Comparison of ENCODE assay signal across 8 cellular contexts in genomic region chr9:129142536-129142935, GRCh38. TPM values are rescaled to one million over a fixed set of nuclear protein-coding genes. Genes with fewer than 3 reads are reported as not detected.
DNase-seq lines count a peak whose midpoint lies in the region; ATAC-seq and TF ChIP-seq lines count a peak whose summit lies in the region.

No MANE protein-coding gene starts in this region.

- H3K36me3 ChIP-seq in ACC112 (ENCODE audit: insufficient read depth, low read length) (no peaks in the 10 kb centered on the region), NT2/D1 (ENCODE audit: insufficient read depth, insufficient read length, low read length) (peaks cover 54% of the 10 kb centered on the region), neural progenitor cell (no peaks in the 10 kb centered on the region)

- H3K9me3 ChIP-seq in NT2/D1 (ENCODE audit: insufficient read depth, low read length) = no peaks in the 10 kb centered on the region
- no peaks in the 10 kb centered on the region for H3K9me3 ChIP-seq in neural progenitor cell (ENCODE audit: low read depth)

- peak overlapping the region; percentile 62 for H3K4me2 ChIP-seq in neural progenitor cell

- TF ChIP-seq CTCF in epithelial cell of proximal tubule (conservative IDR thresholded peaks at IDR 0.05; ENCODE audit: low read depth, low read length) (no peak), neural progenitor cell (IDR thresholded peaks at IDR 0.05) (no peak)

- H2AFZ ChIP-seq in ACC112 (ENCODE audit: low read length, unreplicated experiment) (no peak overlapping the region), neural progenitor cell (replicated peaks) (no peak overlapping the region)

- H3K27ac ChIP-seq in ACC112 (ENCODE audit: low read depth, low read length) (peak overlapping the region; percentile 100), neural progenitor cell (no peak overlapping the region)

- peak overlapping the region; percentile 88 for H3K27ac Mint-ChIP-seq in neural progenitor cell

- peaks cover 77% of the 10 kb centered on the region for H3K4me1 Mint-ChIP-seq in neural progenitor cell

- peaks cover 12% of the 10 kb centered on the region for H3K27me3 Mint-ChIP-seq in neural progenitor cell (ENCODE audit: insufficient read depth, low read depth)

- H3K4me3 ChIP-seq in ACC112 (ENCODE audit: low read depth, low read length) (0 out of 2 replicates have a peak overlapping the region, but pooled peaks have one; percentile 3), NT2/D1 (ENCODE audit: insufficient read length, low read depth) (no peak overlapping the region), epithelial cell of proximal tubule (ENCODE audit: low read depth, low read length) (peak overlapping the region; percentile 58), neural progenitor cell (no peak overlapping the region)

- H3K9me3 Mint-ChIP-seq in neural progenitor cell = no peaks in the 10 kb centered on the region

- peaks cover 11% of the 10 kb centered on the region for H3K79me2 ChIP-seq in ACC112 (ENCODE audit: control insufficient read depth, insufficient read depth, low read length, unreplicated experiment)
- H3K79me2 ChIP-seq in neural progenitor cell (ENCODE audit: low read depth) = peaks cover 33% of the 10 kb centered on the region

- peak overlapping the region; percentile 67 for H3K4me3 Mint-ChIP-seq in neural progenitor cell

- H3K27me3 ChIP-seq in ACC112 (ENCODE audit: insufficient read depth, low read length) = no peaks in the 10 kb centered on the region
- H3K27me3 ChIP-seq in NT2/D1 (ENCODE audit: insufficient read depth, insufficient read length) = no peaks in the 10 kb centered on the region
- no peaks in the 10 kb centered on the region for H3K27me3 ChIP-seq in neural progenitor cell

- H4K20me1 ChIP-seq in neural progenitor cell (ENCODE audit: low read depth) = peaks cover 21% of the 10 kb centered on the region

- H3K9ac ChIP-seq in NT2/D1 (ENCODE audit: insufficient read length, low read depth) (peak overlapping the region; percentile 62), neural progenitor cell (no peak overlapping the region)

- peaks cover 50% of the 10 kb centered on the region for H3F3A ChIP-seq in neural progenitor cell (ENCODE audit: low read depth)

- no peak for ATAC-seq in GM19324 (IDR thresholded peaks at IDR 0.05; ENCODE audit: low FRiP score, unreplicated experiment)
- no peak for ATAC-seq in GM21528 (IDR thresholded peaks at IDR 0.05; ENCODE audit: low FRiP score, unreplicated experiment)
- no peak for ATAC-seq in GM18505 (IDR thresholded peaks at IDR 0.05; ENCODE audit: unreplicated experiment)
- no peak for ATAC-seq in HG03565 (IDR thresholded peaks at IDR 0.05; ENCODE audit: unreplicated experiment)

- TF ChIP-seq POLR2A in GM18505 (IDR thresholded peaks at IDR 0.05; ENCODE audit: borderline replicate concordance, extremely low read depth, insufficient read depth, insufficient read length) = no peak

- H3K4me1 ChIP-seq in ACC112 (ENCODE audit: control insufficient read depth, insufficient read depth, low read length, unreplicated experiment) = peaks cover 82% of the 10 kb centered on the region
- peaks cover 45% of the 10 kb centered on the region for H3K4me1 ChIP-seq in NT2/D1 (ENCODE audit: insufficient read depth, insufficient read length)
- peaks cover 55% of the 10 kb centered on the region for H3K4me1 ChIP-seq in neural progenitor cell

- DNase-seq in NT2/D1 (ENCODE audit: low read depth, low spot score) = no peak
- DNase-seq in epithelial cell of proximal tubule (ENCODE audit: low read depth) = no peak
- no peak for DNase-seq in neural progenitor cell (ENCODE audit: low spot score)

- peaks cover 6% of the 10 kb centered on the region for H3K36me3 Mint-ChIP-seq in neural progenitor cell

RNA-seq across cellular contexts. Expression of gene PTPA, which starts 31.3 kb away (rescaled TPM):
- 184 and 220 TPM in 2 replicates for total RNA-seq in epithelial cell of proximal tubule
- 82.4 and 133 TPM in 2 replicates for total RNA-seq in neural progenitor cell (ENCODE audit: low replicate concordance)

RNA-seq across cellular contexts. Expression of gene CRAT, which starts 31.9 kb away (rescaled TPM):
- total RNA-seq in epithelial cell of proximal tubule = 27.5 TPM in 2 replicates
- total RNA-seq in neural progenitor cell (ENCODE audit: low replicate concordance) = 10.1 and 19.3 TPM in 2 replicates

RNA-seq across cellular contexts. Expression of gene IER5L, which starts 35.5 kb away (rescaled TPM):
- 43.2 and 50.8 TPM in 2 replicates for total RNA-seq in epithelial cell of proximal tubule
- total RNA-seq in neural progenitor cell (ENCODE audit: low replicate concordance) = 12.2 and 32.7 TPM in 2 replicates

Comparison
In these comparisons a context has a peak if more than half of its experiments do, and no peak if none do; other contexts are left out.
1. H3K4me3 ChIP-seq: peak in ACC112 (single experiment) and epithelial cell of proximal tubule (single experiment); none in NT2/D1 (single experiment) and neural progenitor cell (single experiment).